ENCODE assay signal across 10 cellular contexts in the genomic region with DNA sequence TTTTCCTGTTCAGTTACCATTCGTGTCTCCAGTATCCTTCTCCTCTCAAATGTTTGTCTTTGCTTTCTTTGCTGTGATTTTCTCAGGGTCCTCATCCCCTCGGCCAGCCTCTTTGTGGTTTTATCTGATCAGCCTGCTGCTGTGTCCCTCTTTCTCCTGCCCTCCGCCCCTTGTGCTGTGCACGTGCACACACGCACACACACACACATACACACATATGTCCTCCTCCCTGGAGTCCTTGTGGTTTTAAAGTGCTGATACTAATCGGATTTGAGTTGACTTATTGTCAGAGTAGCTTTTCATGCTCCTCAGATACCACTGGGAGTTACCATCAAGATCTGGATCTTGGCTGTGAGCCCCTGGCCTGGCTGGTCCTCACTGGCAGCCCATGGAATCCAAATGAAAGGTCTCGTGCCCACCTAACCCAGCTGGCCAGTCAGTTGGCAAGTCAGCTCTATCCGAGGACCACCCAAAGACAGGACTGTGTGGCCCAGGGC. TPM values are rescaled to one million over a fixed set of nuclear protein-coding genes. Genes with fewer than 3 reads are reported as not detected.
A peak's percentile ranks its signal among the peaks of the same experiment; 100 is the strongest.
DNase-seq lines count a peak whose midpoint lies in the region; ATAC-seq and TF ChIP-seq lines count a peak whose summit lies in the region.
"Had no signal": no experiment of that assay in that cellular context is flagged by ENCODE, and none has a peak within 500 bp of the region (broad histone marks: within the 10 kb centered on the region; RNA-seq: fewer than 3 reads in every experiment).

No MANE protein-coding gene starts in this region.

- H3K27ac Mint-ChIP-seq in central memory CD8-positive, alpha-beta T cell (ENCODE audit: low read depth): peak overlapping the region; percentile 82
- no peak overlapping the region for H3K27ac Mint-ChIP-seq in CD14-positive monocyte
- H3K27ac Mint-ChIP-seq: HFFc6 had no signal

- H3K27me3 Mint-ChIP-seq in central memory CD8-positive, alpha-beta T cell: no peaks in the 10 kb centered on the region
- H3K27me3 Mint-ChIP-seq in CD14-positive monocyte (ENCODE audit: low read depth in 3 of 3): no peaks in the 10 kb centered on the region

- no peak for ATAC-seq in central memory CD8-positive, alpha-beta T cell (replicated peaks; ENCODE audit: extremely low read depth, poor library complexity, severe bottlenecking)
- ATAC-seq in GM18873 (IDR thresholded peaks at IDR 0.05; ENCODE audit: low FRiP score, unreplicated experiment): no peak
- no peak for ATAC-seq in GM19035 (IDR thresholded peaks at IDR 0.05; ENCODE audit: unreplicated experiment)

- peaks cover 15% of the 10 kb centered on the region for H3K36me3 Mint-ChIP-seq in central memory CD8-positive, alpha-beta T cell (ENCODE audit: insufficient read depth)
- H3K36me3 Mint-ChIP-seq in CD14-positive monocyte: peaks cover 96 to 100% of the 10 kb centered on the region in 2 donors

- no peaks in the 10 kb centered on the region for H3K9me3 Mint-ChIP-seq in central memory CD8-positive, alpha-beta T cell
- no peaks in the 10 kb centered on the region for H3K9me3 Mint-ChIP-seq in CD14-positive monocyte
- H3K9me3 Mint-ChIP-seq: HFFc6 had no signal

- no peak overlapping the region for H3K4me3 Mint-ChIP-seq in central memory CD8-positive, alpha-beta T cell
- H3K4me3 Mint-ChIP-seq in CD14-positive monocyte: no peak overlapping the region
- H3K4me3 Mint-ChIP-seq: HFFc6 had no signal

- no peak for TF ChIP-seq CTCF in CD14-positive monocyte (IDR thresholded peaks at IDR 0.05)

- peak; percentile 45 for DNase-seq in CMK (ENCODE audit: low read depth)
- peak; percentile 72 for DNase-seq in DMS79 treated with DMSO at 0.1 percent for 48 hours (lab: John Stamatoyannopoulos, UW)
- DNase-seq in NCI-H82 (lab: John Stamatoyannopoulos, UW): peak; percentile 99
- DNase-seq in central memory CD8-positive, alpha-beta T cell (ENCODE audit: low spot score in 2 of 2): no peak
- no peak for DNase-seq in CD14-positive monocyte (ENCODE audit: low spot score)
- DNase-seq: NCI-H2029, T-helper 1 cell had no signal

- intact Hi-C loops in CD14-positive monocyte (cut with micrococcal nuclease): no loop called here

- peaks cover 47% of the 10 kb centered on the region for H3K4me1 Mint-ChIP-seq in central memory CD8-positive, alpha-beta T cell
- peaks cover 4% of the 10 kb centered on the region for H3K4me1 Mint-ChIP-seq in CD14-positive monocyte

RNA-seq across cellular contexts. Expression of a gene that starts 34.1 kb away (rescaled TPM):
- 10 to 100 TPM; 34.5 to 35.8 TPM for polyA plus RNA-seq in CD14-positive monocyte

RNA-seq across cellular contexts. Expression of a gene that starts 41.3 kb away (rescaled TPM):
- polyA plus RNA-seq in CD14-positive monocyte: not detected

Comparison
In these comparisons a context has a peak if more than half of its experiments do, and no peak if none do; other contexts are left out.
1. DNase-seq: peak in CMK (single experiment), DMS79 treated with DMSO at 0.1 percent for 48 hours (single experiment) and NCI-H82 (single experiment); none in central memory CD8-positive, alpha-beta T cell (0 of 2) and CD14-positive monocyte (single experiment).